ENCODE assay signal across 1 cellular context in the genomic region with DNA sequence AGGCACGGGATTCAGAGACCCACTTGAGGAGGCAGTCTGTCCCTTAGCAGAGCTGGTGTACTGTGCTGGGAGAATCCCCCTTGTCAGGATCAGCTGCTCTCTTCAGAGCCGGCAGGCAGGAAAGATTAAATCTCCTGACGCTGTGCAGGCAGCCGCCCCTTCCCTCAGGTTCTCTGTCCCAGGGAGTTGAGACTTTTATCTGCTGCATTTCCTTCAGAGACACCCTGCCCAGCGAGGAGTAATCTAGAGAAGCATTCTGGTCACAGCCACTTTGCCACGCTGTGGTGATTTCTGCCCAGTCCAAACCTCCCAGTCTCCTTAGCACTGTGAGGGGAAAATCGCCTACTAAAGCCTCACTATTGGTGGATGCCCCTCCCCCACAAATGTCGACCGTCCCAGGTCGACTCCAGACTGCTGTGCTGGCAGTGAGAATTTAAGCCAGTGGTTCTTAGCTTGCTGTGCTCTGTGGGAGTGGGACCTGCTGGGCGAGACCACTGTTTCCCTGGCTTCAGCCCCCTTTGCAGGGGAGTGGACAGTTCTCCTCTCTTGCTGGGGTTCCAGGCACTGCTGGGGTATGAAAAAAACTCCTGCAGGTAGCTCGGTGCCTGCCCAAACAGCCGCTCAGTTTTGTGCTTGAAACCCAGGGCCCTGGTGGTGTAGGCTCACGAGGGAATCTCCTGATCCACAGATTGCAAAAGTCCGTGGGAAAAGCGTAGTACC.
TF ChIP-seq lines count a peak whose summit lies in the region.

No MANE protein-coding gene starts in this region.

TF ChIP-seq in H1, 55 proteins besides CTCF, POLR2A, EP300 and RAD21:
- TF ChIP-seq PHF8 (conservative IDR thresholded peaks at IDR 0.05; ENCODE audit: low read depth, low read length) (no peak), ASH2L (IDR thresholded peaks at IDR 0.05; ENCODE audit: low read length) (peak; percentile 18), MAFK (IDR thresholded peaks at IDR 0.05; ENCODE audit: low read depth, low read length) (no peak), TEAD4 (IDR thresholded peaks at IDR 0.05; ENCODE audit: low read depth, low read length) (no peak), HDAC6 (IDR thresholded peaks at IDR 0.05; ENCODE audit: low read depth, low read length) (no peak), TAF7 (optimal IDR thresholded peaks at IDR 0.05; ENCODE audit: borderline replicate concordance, low read depth, low read length) (no peak)
- TF ChIP-seq, protein P1, sequence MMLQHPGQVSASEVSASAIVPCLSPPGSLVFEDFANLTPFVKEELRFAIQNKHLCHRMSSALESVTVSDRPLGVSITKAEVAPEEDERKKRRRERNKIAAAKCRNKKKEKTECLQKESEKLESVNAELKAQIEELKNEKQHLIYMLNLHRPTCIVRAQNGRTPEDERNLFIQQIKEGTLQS (IDR thresholded peaks at IDR 0.05; ENCODE audit: insufficient read depth, low read depth, low read length): no peak
